ENCODE assay signal across 14 cellular contexts in the genomic region with DNA sequence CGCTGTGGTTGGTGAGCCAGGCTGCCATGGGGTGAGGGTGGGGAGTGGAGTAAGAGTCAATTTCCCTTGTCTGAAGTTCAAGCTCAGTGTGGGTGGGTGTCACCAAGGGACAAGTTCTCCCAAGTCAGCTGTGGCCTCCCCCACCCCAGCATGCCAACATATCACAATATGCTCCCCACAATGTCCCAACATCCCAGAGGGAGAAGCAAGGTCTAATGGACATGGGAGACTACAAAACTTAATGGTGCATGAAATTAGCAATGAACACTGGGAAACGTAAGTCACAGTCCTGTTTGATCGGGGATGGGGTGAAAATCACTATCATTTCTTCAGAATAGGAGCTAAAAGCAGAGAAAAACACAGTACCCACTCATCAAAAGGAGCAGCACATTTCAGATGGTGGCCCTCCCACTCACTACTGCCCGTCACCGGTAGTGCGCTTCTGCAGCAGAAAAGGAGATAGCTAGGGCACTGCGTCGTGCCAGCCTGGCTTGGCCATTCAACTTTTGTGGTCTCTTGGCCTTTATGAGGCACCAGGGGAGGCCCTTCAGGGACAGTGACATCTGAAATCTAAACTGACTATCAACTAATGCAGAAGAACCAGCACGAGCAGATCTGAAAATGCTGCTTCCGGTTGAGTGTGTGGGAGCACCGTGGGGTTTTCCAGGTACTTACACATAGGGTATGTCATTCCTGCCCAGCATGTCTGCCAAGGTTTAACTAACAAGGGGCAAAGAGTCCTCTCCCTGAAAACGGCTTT. TPM values are rescaled to one million over a fixed set of nuclear protein-coding genes. Genes with fewer than 3 reads are reported as not detected.
DNase-seq lines count a peak whose midpoint lies in the region; ATAC-seq and TF ChIP-seq lines count a peak whose summit lies in the region.
"Had no signal": no experiment of that assay in that cellular context is flagged by ENCODE, and none has a peak within 500 bp of the region (broad histone marks: within the 10 kb centered on the region; RNA-seq: fewer than 3 reads in every experiment).

No MANE protein-coding gene starts in this region.

- CTCF ChIA-PET in activated CD8-positive, alpha-beta memory T cell treated with anti-CD3 and anti-CD28 coated beads, Interleukin-2, amount 10 ng/mL, durations not matched to agents 7 days and 5 days (lab: Charles Lee): interaction anchor here (1.2 kb wide), 1 partner anchor 9 kb away, joined by 3 read pairs; no protein-coding TSS in a partner anchor

- H3K27ac Mint-ChIP-seq in activated CD8-positive, alpha-beta memory T cell treated with anti-CD3 and anti-CD28 coated beads, Interleukin-2, amount 10 ng/mL, durations not matched to agents 7 days and 5 days: peak overlapping the region; percentile 19
- H3K27ac Mint-ChIP-seq in endodermal cell (no peak overlapping the region), chondrocyte (ENCODE audit: unreplicated experiment) (no peak overlapping the region)

- no peak overlapping the region for H3K4me3 Mint-ChIP-seq in activated CD8-positive, alpha-beta memory T cell treated with anti-CD3 and anti-CD28 coated beads, Interleukin-2, amount 10 ng/mL, durations not matched to agents 7 days and 5 days
- H3K4me3 Mint-ChIP-seq in endodermal cell: no peak overlapping the region
- H3K4me3 Mint-ChIP-seq in chondrocyte (ENCODE audit: unreplicated experiment): no peak overlapping the region

- no peaks in the 10 kb centered on the region for H3K9me3 Mint-ChIP-seq in activated CD8-positive, alpha-beta memory T cell treated with anti-CD3 and anti-CD28 coated beads, Interleukin-2, amount 10 ng/mL, durations not matched to agents 7 days and 5 days (ENCODE audit: low read depth)
- no peaks in the 10 kb centered on the region for H3K9me3 Mint-ChIP-seq in endodermal cell
- H3K9me3 Mint-ChIP-seq in chondrocyte (ENCODE audit: low read depth): no peaks in the 10 kb centered on the region

- H3K27me3 ChIP-seq in endodermal cell (ENCODE audit: control insufficient read depth, insufficient read depth, low read length, poor library complexity, severe bottlenecking): no peaks in the 10 kb centered on the region
- H3K27me3 ChIP-seq: MG63, transverse colon had no signal

- H3K27me3 Mint-ChIP-seq in activated CD8-positive, alpha-beta memory T cell treated with anti-CD3 and anti-CD28 coated beads, Interleukin-2, amount 10 ng/mL, durations not matched to agents 7 days and 5 days: peaks cover 2% of the 10 kb centered on the region
- peaks cover 17% of the 10 kb centered on the region for H3K27me3 Mint-ChIP-seq in endodermal cell (ENCODE audit: insufficient read depth)
- H3K27me3 Mint-ChIP-seq in chondrocyte (ENCODE audit: low read depth): no peaks in the 10 kb centered on the region

- TF ChIP-seq CTCF in endodermal cell (conservative IDR thresholded peaks at IDR 0.05): no peak
- no peak for TF ChIP-seq CTCF in chondrocyte (IDR thresholded peaks at IDR 0.05)

- no peaks in the 10 kb centered on the region for H3K9me3 ChIP-seq in endodermal cell (ENCODE audit: control insufficient read depth, low read length)
- H3K9me3 ChIP-seq: MG63, transverse colon had no signal

- H3K4me3 ChIP-seq in endodermal cell (ENCODE audit: low read length): no peak overlapping the region
- H3K4me3 ChIP-seq: MG63, transverse colon had no signal

- H3K4me1 Mint-ChIP-seq in activated CD8-positive, alpha-beta memory T cell treated with anti-CD3 and anti-CD28 coated beads, Interleukin-2, amount 10 ng/mL, durations not matched to agents 7 days and 5 days: peaks cover 29% of the 10 kb centered on the region
- peaks cover 48% of the 10 kb centered on the region for H3K4me1 Mint-ChIP-seq in endodermal cell
- H3K4me1 Mint-ChIP-seq in chondrocyte (ENCODE audit: low read depth): no peaks in the 10 kb centered on the region

- ATAC-seq in activated CD8-positive, alpha-beta memory T cell treated with anti-CD3 and anti-CD28 coated beads, Interleukin-2, amount 10 ng/mL, durations not matched to agents 7 days and 5 days: no peak
- ATAC-seq in GM21619 (IDR thresholded peaks at IDR 0.05; ENCODE audit: unreplicated experiment): no peak
- ATAC-seq: esophagus mucosa, sciatic nerve had no signal

- H3K27ac ChIP-seq in endodermal cell (ENCODE audit: low read depth, low read length): no peak overlapping the region
- H3K27ac ChIP-seq: transverse colon had no signal

- H3K36me3 ChIP-seq in endodermal cell (ENCODE audit: control insufficient read depth, insufficient read depth, low read length): no peaks in the 10 kb centered on the region
- H3K36me3 ChIP-seq: MG63, transverse colon had no signal

- WGBS in endodermal cell (ENCODE audit: insufficient coverage in 1 of 2, insufficient read length in 1 of 2), 2 experiments: 93 to 96% methylated on average over 10 to 12 of the region's 12 CpGs

- no peaks in the 10 kb centered on the region for H3K36me3 Mint-ChIP-seq in activated CD8-positive, alpha-beta memory T cell treated with anti-CD3 and anti-CD28 coated beads, Interleukin-2, amount 10 ng/mL, durations not matched to agents 7 days and 5 days
- H3K36me3 Mint-ChIP-seq in endodermal cell (ENCODE audit: low read depth) (no peaks in the 10 kb centered on the region), chondrocyte (ENCODE audit: low read depth) (no peaks in the 10 kb centered on the region)

- DNase-seq in activated CD8-positive, alpha-beta memory T cell treated with anti-CD3 and anti-CD28 coated beads, Interleukin-2, amount 10 ng/mL, durations not matched to agents 7 days and 5 days: peak; percentile 45
- no peak for DNase-seq in activated CD8-positive, alpha-beta memory T cell treated with anti-CD3 and anti-CD28 coated beads, Interleukin-2, amount 50 U/mL, for 4 hours
- peak; percentile 65 to 76 for DNase-seq in activated CD4-positive, alpha-beta T cell treated with anti-CD3 and anti-CD28 coated beads, Interleukin-2, amount 50 U/mL, for 48 hours
- DNase-seq in endodermal cell (peak; percentile 35), activated gamma-delta T cell (lab: John Stamatoyannopoulos, UW) (no peak), chondrocyte (ENCODE audit: low spot score) (no peak)
- DNase-seq in stimulated activated CD4-positive, alpha-beta T cell treated with anti-CD3 and anti-CD28 coated beads, TNF-alpha, amount 100 ng/mL, for 24 hours (ENCODE audit: low read depth in 3 of 3): peak in 2 of 3 experiments; percentile 46 to 53
- DNase-seq: COR-L47, HCEC 1CT, MG63, transverse colon had no signal

- peaks cover 16% of the 10 kb centered on the region for H3K4me1 ChIP-seq in endodermal cell (ENCODE audit: control insufficient read depth, insufficient read depth, low read length)
- H3K4me1 ChIP-seq: transverse colon had no signal

- H3K9ac ChIP-seq in endodermal cell (ENCODE audit: extremely low read depth, low read length, poor library complexity, severe bottlenecking): no peak overlapping the region

RNA-seq across cellular contexts. Expression of gene NDFIP1, which starts 20.5 kb away (rescaled TPM):
- total RNA-seq in activated CD8-positive, alpha-beta memory T cell treated with anti-CD3 and anti-CD28 coated beads, Interleukin-2, amount 10 ng/mL, durations not matched to agents 7 days and 5 days: 10 to 100 TPM; 28.5 to 31.7 TPM
- 10 to 100 TPM; 46.2 to 49.0 TPM for total RNA-seq in endodermal cell
- polyA plus RNA-seq in endodermal cell (2013, experiment 1 of 2): 58.5 TPM
- 56.3 TPM for polyA plus RNA-seq in endodermal cell (2013, experiment 2 of 2)
- total RNA-seq in chondrocyte: 62.1 to 64.2 TPM (median 63.8 TPM) in 3 replicates

Comparison
In these comparisons a context has a peak if more than half of its experiments do, and no peak if none do; other contexts are left out.
1. DNase-seq: peak in activated CD8-positive, alpha-beta memory T cell treated with anti-CD3 and anti-CD28 coated beads, Interleukin-2, amount 10 ng/mL, durations not matched to agents 7 days and 5 days (single experiment), activated CD4-positive, alpha-beta T cell treated with anti-CD3 and anti-CD28 coated beads, Interleukin-2, amount 50 U/mL, for 48 hours (2 of 2), endodermal cell (single experiment) and stimulated activated CD4-positive, alpha-beta T cell treated with anti-CD3 and anti-CD28 coated beads, TNF-alpha, amount 100 ng/mL, for 24 hours (2 of 3); none in activated CD8-positive, alpha-beta memory T cell treated with anti-CD3 and anti-CD28 coated beads, Interleukin-2, amount 50 U/mL, for 4 hours (single experiment), activated gamma-delta T cell (single experiment) and chondrocyte (single experiment).